12 cellular contexts compared by ENCODE assay signal in genomic region chr20:63695419-63696310, GRCh38. TPM values are rescaled to one million over a fixed set of nuclear protein-coding genes. Genes with fewer than 3 reads are reported as not detected.
A peak's percentile ranks its signal among the peaks of the same experiment; 100 is the strongest.
DNase-seq lines count a peak whose midpoint lies in the region; ATAC-seq and TF ChIP-seq lines count a peak whose summit lies in the region.
"Had no signal": no experiment of that assay in that cellular context is flagged by ENCODE, and none has a peak within 500 bp of the region (broad histone marks: within the 10 kb centered on the region; RNA-seq: fewer than 3 reads in every experiment).

No MANE protein-coding gene starts in this region.

- in situ Hi-C loops in GM23248 (cut with MboI), result no loop called here

- no peak for TF ChIP-seq POLR2A in adrenal gland (IDR thresholded peaks at IDR 0.05)

- no peaks in the 10 kb centered on the region for H3K9me3 ChIP-seq in adrenal gland (replicated peaks in 1 of 3)
- H3K9me3 ChIP-seq in right atrium auricular region, result no peaks in the 10 kb centered on the region
- H3K9me3 ChIP-seq in GM23248 (ENCODE audit: low read depth), result no peaks in the 10 kb centered on the region

- H3K9me2 ChIP-seq in GM23248 (ENCODE audit: insufficient read depth), result no peaks in the 10 kb centered on the region

- ATAC-seq in HG02840 (IDR thresholded peaks at IDR 0.05; ENCODE audit: low FRiP score, unreplicated experiment), result no peak

- H3K27ac ChIP-seq in adrenal gland (peak overlapping the region in 1 of 5 donors; percentile 35), right atrium auricular region (peak overlapping the region; percentile 53 to 61), temporal lobe (ENCODE audit: low read depth, low read length) (peak overlapping the region; percentile 52), GM23248 (no peak overlapping the region)

- DNase-seq in activated CD4-positive, alpha-beta T cell treated with anti-CD3 and anti-CD28 coated beads, Interleukin-2, amount 10 ng/mL, durations not matched to agents 7 days and 5 days, result no peak
- no peak for DNase-seq in activated CD4-positive, alpha-beta T cell treated with anti-CD3 and anti-CD28 coated beads for 48 hours
- DNase-seq in adrenal gland (peak in 4 of 7 donors; percentile 14 to 29 (median 19)), right atrium auricular region (ENCODE audit: low spot score) (no peak), GM23248 (no peak)
- DNase-seq in activated CD4-positive, alpha-beta T cell treated with anti-CD3 and anti-CD28 coated beads, Interleukin-2, amount 50 U/mL, for 1 hour, result no peak
- DNase-seq: stimulated activated CD4-positive, alpha-beta T cell treated with anti-CD3 and anti-CD28 coated beads, Interleukin-2, amount 100 ng/mL, for 24 hours; stimulated activated naive CD4-positive, alpha-beta T cell treated with Interleukin-2 at 50 U/mL for 16 hours; T1000 had no signal

- TF ChIP-seq CTCF in adrenal gland (IDR thresholded peaks at IDR 0.05), result no peak
- no peak for TF ChIP-seq CTCF in right atrium auricular region (IDR thresholded peaks at IDR 0.05)

- H3K36me3 ChIP-seq in adrenal gland (replicated peaks in 1 of 2) (peaks cover 0 to 8% of the 10 kb centered on the region in 2 donors), right atrium auricular region (peaks cover 14% of the 10 kb centered on the region), GM23248 (ENCODE audit: low read depth) (no peaks in the 10 kb centered on the region)

- peaks cover 5% of the 10 kb centered on the region for H3K4me1 Mint-ChIP-seq in activated CD4-positive, alpha-beta T cell treated with anti-CD3 and anti-CD28 coated beads, Interleukin-2, amount 10 ng/mL, durations not matched to agents 7 days and 5 days

- CTCF ChIA-PET in activated CD4-positive, alpha-beta T cell treated with anti-CD3 and anti-CD28 coated beads, Interleukin-2, amount 10 ng/mL, durations not matched to agents 7 days and 5 days (lab: Charles Lee), result interaction anchor here (1.1 to 1.5 kb wide), 2 partner anchors 16 to 32 kb away, joined by 3 read pairs; no protein-coding TSS in a partner anchor

- H3K36me3 Mint-ChIP-seq in activated CD4-positive, alpha-beta T cell treated with anti-CD3 and anti-CD28 coated beads, Interleukin-2, amount 10 ng/mL, durations not matched to agents 7 days and 5 days (ENCODE audit: low read depth), result peaks cover 15% of the 10 kb centered on the region
- H3K36me3 Mint-ChIP-seq: IgD-negative memory B cell had no signal

- H2AFZ ChIP-seq in GM23248, result no peak overlapping the region

- peak overlapping the region; percentile 25 for H3K27ac Mint-ChIP-seq in activated CD4-positive, alpha-beta T cell treated with anti-CD3 and anti-CD28 coated beads, Interleukin-2, amount 10 ng/mL, durations not matched to agents 7 days and 5 days
- H3K27ac Mint-ChIP-seq: IgD-negative memory B cell had no signal

- no peaks in the 10 kb centered on the region for H4K20me1 ChIP-seq in GM23248 (ENCODE audit: insufficient read depth)

- no peak overlapping the region for H3K9ac ChIP-seq in GM23248

- no peaks in the 10 kb centered on the region for H3K27me3 Mint-ChIP-seq in activated CD4-positive, alpha-beta T cell treated with anti-CD3 and anti-CD28 coated beads, Interleukin-2, amount 10 ng/mL, durations not matched to agents 7 days and 5 days
- H3K27me3 Mint-ChIP-seq: IgD-negative memory B cell had no signal

- H3K4me1 ChIP-seq in adrenal gland (replicated peaks in 1 of 2), result peaks cover 27 to 38% of the 10 kb centered on the region in 2 donors
- H3K4me1 ChIP-seq in right atrium auricular region, result peaks cover 0 to 52% of the 10 kb centered on the region in 2 donors
- H3K4me1 ChIP-seq in GM23248 (ENCODE audit: insufficient read depth), result peaks cover 24% of the 10 kb centered on the region

- H3K27me3 ChIP-seq in adrenal gland (no peaks in the 10 kb centered on the region), right atrium auricular region (no peaks in the 10 kb centered on the region), GM23248 (replicated peaks; ENCODE audit: insufficient read depth) (no peaks in the 10 kb centered on the region)

- 83 to 86% (median 84%) methylated on average over 7 to 25 of the region's 25 CpGs for WGBS in adrenal gland, 4 donors
- 70 to 75% methylated on average over 24 to 25 of the region's 25 CpGs for WGBS in GM23248 (ENCODE audit: low coverage in 1 of 2, low lambda C conversion rate in 2 of 2, missing lambda C conversion rate in 2 of 2), 2 experiments

- intact Hi-C loops in adrenal gland (cut with DNase I), result no loop called here

- no peaks in the 10 kb centered on the region for H3K9me3 Mint-ChIP-seq in activated CD4-positive, alpha-beta T cell treated with anti-CD3 and anti-CD28 coated beads, Interleukin-2, amount 10 ng/mL, durations not matched to agents 7 days and 5 days
- H3K9me3 Mint-ChIP-seq: IgD-negative memory B cell had no signal

- H3K4me3 Mint-ChIP-seq in activated CD4-positive, alpha-beta T cell treated with anti-CD3 and anti-CD28 coated beads, Interleukin-2, amount 10 ng/mL, durations not matched to agents 7 days and 5 days, result no peak overlapping the region
- H3K4me3 Mint-ChIP-seq: IgD-negative memory B cell had no signal

- no peak overlapping the region for H3K4me2 ChIP-seq in GM23248 (ENCODE audit: unreplicated experiment)

- H3K4me3 ChIP-seq in adrenal gland, result no peak overlapping the region
- no peak overlapping the region for H3K4me3 ChIP-seq in right atrium auricular region
- H3K4me3 ChIP-seq in GM23248, result no peak overlapping the region

- H3K79me2 ChIP-seq in GM23248 (ENCODE audit: insufficient read depth), result peaks cover 8% of the 10 kb centered on the region; the same call in 1 of the 2 replicates

- POLR2A ChIA-PET in activated CD4-positive, alpha-beta T cell treated with anti-CD3 and anti-CD28 coated beads, Interleukin-2, amount 10 ng/mL, durations not matched to agents 7 days and 5 days (lab: Charles Lee), result no interaction called here

- H3F3A ChIP-seq in GM23248 (ENCODE audit: insufficient read depth), result no peaks in the 10 kb centered on the region; the same call in 1 of the 2 replicates

RNA-seq across cellular contexts. Expression of gene TNFRSF6B, which starts 0.8 kb away (rescaled TPM):
- total RNA-seq in activated CD4-positive, alpha-beta T cell treated with anti-CD3 and anti-CD28 coated beads, Interleukin-2, amount 10 ng/mL, durations not matched to agents 7 days and 5 days, result 1 to 10 TPM in 1 of 2 experiments, not detected in 1; 1.0 TPM
- total RNA-seq in adrenal gland (1 to 10 TPM in 5 of 8 donors, under 1 TPM in 1, not detected in 2; 0.78 to 6.7 (median 2.6) TPM), right atrium auricular region (1 to 10 TPM; 1.2 to 3.8 TPM), temporal lobe (0.49 TPM)
- polyA plus RNA-seq in adrenal gland (10 to 100 TPM in 2 of 3 donors, not detected in 1; 36.1 to 43.3 TPM), GM23248 (2016; fragmentation: Nextera tagmentation; extraction: Ambion mirVana) (17.4 and 17.5 TPM in 2 replicates)
- 36.9 and 39.9 TPM in 2 replicates for total RNA-seq in GM23248 (2014; rRNA removed; shearing (Covaris generic))
- polyA plus RNA-seq: IgD-negative memory B cell had no signal

RNA-seq across cellular contexts. Expression of gene ARFRP1, which starts 12.1 kb away (rescaled TPM):
- 10 to 100 TPM; 52.7 to 64.5 TPM for total RNA-seq in activated CD4-positive, alpha-beta T cell treated with anti-CD3 and anti-CD28 coated beads, Interleukin-2, amount 10 ng/mL, durations not matched to agents 7 days and 5 days
- total RNA-seq in adrenal gland, result 10 to 100 TPM; 31.7 to 63.8 (median 42.2) TPM
- polyA plus RNA-seq in adrenal gland, result 10 to 100 TPM; 18.8 to 75.9 (median 52.2) TPM
- 10 to 100 TPM; 33.5 to 39.4 TPM for total RNA-seq in right atrium auricular region
- 18.7 TPM for total RNA-seq in temporal lobe
- 61.4 and 65.9 TPM in 2 replicates for total RNA-seq in GM23248 (2014; rRNA removed; shearing (Covaris generic))
- 57.6 and 60.8 TPM in 2 replicates for polyA plus RNA-seq in GM23248 (2016; fragmentation: Nextera tagmentation; extraction: Ambion mirVana)

RNA-seq across cellular contexts. Expression of gene ZGPAT, which starts 12.2 kb away (rescaled TPM):
- 10 to 100 TPM; 37.3 to 43.3 TPM for total RNA-seq in activated CD4-positive, alpha-beta T cell treated with anti-CD3 and anti-CD28 coated beads, Interleukin-2, amount 10 ng/mL, durations not matched to agents 7 days and 5 days
- total RNA-seq in adrenal gland (10 to 100 TPM; 25.8 to 56.2 (median 35.3) TPM), right atrium auricular region (10 to 100 TPM; 11.9 to 15.1 TPM), temporal lobe (7.6 TPM)
- polyA plus RNA-seq in adrenal gland (100 to 1,000 TPM in 1 of 3 donors, 10 to 100 TPM in 1, 1 to 10 TPM in 1; 4.4 to 120 (median 61.7) TPM), GM23248 (2016; fragmentation: Nextera tagmentation; extraction: Ambion mirVana) (19.9 and 22.7 TPM in 2 replicates)
- total RNA-seq in GM23248 (2014; rRNA removed; shearing (Covaris generic)), result 26.2 and 28.5 TPM in 2 replicates

RNA-seq across cellular contexts. Expression of gene RTEL1, which starts 37.6 kb away (rescaled TPM):
- total RNA-seq in activated CD4-positive, alpha-beta T cell treated with anti-CD3 and anti-CD28 coated beads, Interleukin-2, amount 10 ng/mL, durations not matched to agents 7 days and 5 days, result 10 to 100 TPM; 53.3 to 58.9 TPM
- total RNA-seq in adrenal gland (100 to 1,000 TPM in 1 of 8 donors, 10 to 100 TPM in 7; 12.4 to 110 (median 32.1) TPM), right atrium auricular region (1 to 10 TPM; 4.8 to 9.2 TPM), temporal lobe (10.6 TPM)
- polyA plus RNA-seq in adrenal gland (100 to 1,000 TPM in 1 of 3 donors, 10 to 100 TPM in 1, 1 to 10 TPM in 1; 9.4 to 109 (median 70.8) TPM), GM23248 (2016; fragmentation: Nextera tagmentation; extraction: Ambion mirVana) (8.5 and 8.6 TPM in 2 replicates)
- 15.6 and 30.7 TPM in 2 replicates for total RNA-seq in GM23248 (2014; rRNA removed; shearing (Covaris generic))

RNA-seq across cellular contexts. Expression of gene LIME1, which starts 40.8 kb away (rescaled TPM):
- total RNA-seq in activated CD4-positive, alpha-beta T cell treated with anti-CD3 and anti-CD28 coated beads, Interleukin-2, amount 10 ng/mL, durations not matched to agents 7 days and 5 days, result 100 to 1,000 TPM; 253 to 302 TPM
- total RNA-seq in adrenal gland (10 to 100 TPM in 4 of 8 donors, 1 to 10 TPM in 4; 1.6 to 32.2 (median 8.4) TPM), right atrium auricular region (1 to 10 TPM; 2.4 to 2.5 TPM), temporal lobe (2.7 TPM)
- polyA plus RNA-seq in adrenal gland (100 to 1,000 TPM in 1 of 3 donors, 10 to 100 TPM in 1, under 1 TPM in 1; 0.22 to 103 (median 45.0) TPM), GM23248 (2016; fragmentation: Nextera tagmentation; extraction: Ambion mirVana) (2.4 and 3.7 TPM in 2 replicates)
- 14.1 and 32.0 TPM in 2 replicates for total RNA-seq in GM23248 (2014; rRNA removed; shearing (Covaris generic))

Comparison
In these comparisons a context has a peak if more than half of its experiments do, and no peak if none do; other contexts are left out.
1. DNase-seq: peak in adrenal gland (4 of 7); none in activated CD4-positive, alpha-beta T cell treated with anti-CD3 and anti-CD28 coated beads, Interleukin-2, amount 10 ng/mL, durations not matched to agents 7 days and 5 days (single experiment), activated CD4-positive, alpha-beta T cell treated with anti-CD3 and anti-CD28 coated beads for 48 hours (single experiment), right atrium auricular region (single experiment), GM23248 (single experiment) and activated CD4-positive, alpha-beta T cell treated with anti-CD3 and anti-CD28 coated beads, Interleukin-2, amount 50 U/mL, for 1 hour (single experiment).